ENCODE assay signal across 17 cellular contexts in genomic region chr4:107453231-107453630, GRCh38.
DNase-seq lines count a peak whose midpoint lies in the region; ATAC-seq and TF ChIP-seq lines count a peak whose summit lies in the region.
"Had no signal": no experiment of that assay in that cellular context is flagged by ENCODE, and none has a peak within 500 bp of the region (broad histone marks: within the 10 kb centered on the region; RNA-seq: fewer than 3 reads in every experiment).

No MANE protein-coding gene starts in this region.

- peaks cover 4% of the 10 kb centered on the region for H3K36me3 Mint-ChIP-seq in nephron (ENCODE audit: low read depth)
- H3K36me3 Mint-ChIP-seq: CD8-positive, alpha-beta memory T cell had no signal

- no peaks in the 10 kb centered on the region for H3K27me3 ChIP-seq in brain microvascular endothelial cell (replicated peaks)
- H3K27me3 ChIP-seq: BLaER1 had no signal

- H3K36me3 ChIP-seq in brain microvascular endothelial cell (replicated peaks): no peaks in the 10 kb centered on the region
- H3K36me3 ChIP-seq: BLaER1, HAP-1 had no signal

- H3K4me1 Mint-ChIP-seq in nephron: peaks cover 13% of the 10 kb centered on the region
- H3K4me1 Mint-ChIP-seq: CD8-positive, alpha-beta memory T cell had no signal

- peak overlapping the region; percentile 55 to 78 (median 59) for H3K27ac Mint-ChIP-seq in nephron
- H3K27ac Mint-ChIP-seq: CD8-positive, alpha-beta memory T cell had no signal

- no peak for ATAC-seq in GM18907 (IDR thresholded peaks at IDR 0.05; ENCODE audit: unreplicated experiment)
- ATAC-seq: HepG2 had no signal

- in situ Hi-C loops in brain microvascular endothelial cell (cut with HindIII; ENCODE audit: low pct_ligation_motif_present, low sequenced_read_pairs): no loop called here

- no peak overlapping the region for H3K27ac ChIP-seq in brain microvascular endothelial cell
- H3K27ac ChIP-seq: 22Rv1, BLaER1 had no signal

- no peaks in the 10 kb centered on the region for H3K9me3 Mint-ChIP-seq in nephron

- peak; percentile 19 for DNase-seq in GM03348 (ENCODE audit: low spot score)
- DNase-seq in brain microvascular endothelial cell: peak; percentile 6
- peak; percentile 4 for DNase-seq in fibroblast of peridontal ligament (ENCODE audit: extremely low read depth)
- no peak for DNase-seq in NCI-H1092 treated with DMSO at 0.1 percent for 48 hours (lab: John Stamatoyannopoulos, UW)
- no peak for DNase-seq in GM19240 (ENCODE audit: insufficient read length, low spot score)
- DNase-seq in NCI-H1436 treated with DMSO at 0.1 percent for 48 hours (lab: John Stamatoyannopoulos, UW): no peak
- DNase-seq: AML-193; Caco-2; CD8-positive, alpha-beta memory T cell; DND-41; GDM1 had no signal

- no peak for TF ChIP-seq CTCF in brain microvascular endothelial cell (IDR thresholded peaks at IDR 0.05; ENCODE audit: low read depth, low read length, missing control alignments)
- TF ChIP-seq CTCF in nephron (IDR thresholded peaks at IDR 0.05; ENCODE audit: unreplicated experiment in 3 of 3): no peak

- H3K4me3 ChIP-seq in brain microvascular endothelial cell (ENCODE audit: low read depth, low read length): no peak overlapping the region
- H3K4me3 ChIP-seq: BLaER1, HAP-1 had no signal

- H3K27me3 Mint-ChIP-seq in nephron (ENCODE audit: low read depth): peaks cover 2% of the 10 kb centered on the region

- no peak overlapping the region for H3K4me3 Mint-ChIP-seq in nephron
- H3K4me3 Mint-ChIP-seq: CD8-positive, alpha-beta memory T cell had no signal

Comparison
In these comparisons a context has a peak if more than half of its experiments do, and no peak if none do; other contexts are left out.
1. DNase-seq: peak in GM03348 (single experiment), brain microvascular endothelial cell (single experiment) and fibroblast of peridontal ligament (single experiment); none in NCI-H1092 treated with DMSO at 0.1 percent for 48 hours (single experiment), GM19240 (single experiment) and NCI-H1436 treated with DMSO at 0.1 percent for 48 hours (single experiment).